23 cellular contexts compared by ENCODE assay signal in genomic region chr4:20283039-20283438, GRCh38. TPM values are rescaled to one million over a fixed set of nuclear protein-coding genes. Genes with fewer than 3 reads are reported as not detected.
"Had no signal": no experiment of that assay in that cellular context is flagged by ENCODE, and none has a peak within 500 bp of the region (broad histone marks: within the 10 kb centered on the region; RNA-seq: fewer than 3 reads in every experiment).

No MANE protein-coding gene starts in this region.

- H3K27ac ChIP-seq: coronary artery, gastroesophageal sphincter, heart left ventricle, spleen, thoracic aorta, upper lobe of right lung had no signal

- H3K4me1 Mint-ChIP-seq: activated naive CD4-positive, alpha-beta T cell treated with anti-CD3 and anti-CD28 coated beads, Interleukin-2, amount 10 ng/mL, durations not matched to agents 7 days and 5 days; activated naive CD8-positive, alpha-beta T cell treated with anti-CD3 and anti-CD28 coated beads, Interleukin-2, amount 50 U/mL, for 24 hours; stimulated activated naive B cell treated with anti-CD40 and anti-IgM and Interleukin-4, amounts not matched to agents 10 μg/mL and 1 μg/mL and 100 μg/mL, for 72 hours had no signal

- ATAC-seq: activated CD4-positive, CD25-positive, alpha-beta regulatory T cell treated with anti-CD3 and anti-CD28 coated beads, Interleukin-2, amount 50 U/mL, for 24 hours; activated naive CD8-positive, alpha-beta T cell treated with anti-CD3 and anti-CD28 coated beads, Interleukin-2, amount 50 U/mL, for 24 hours; esophagus mucosa; gastroesophageal sphincter; heart left ventricle; natural killer cell treated with Interleukin-12 subunit alpha and Interleukin-12 subunit beta and Interleukin-15 and Interleukin-18, amount 100 ng/mL, for 72 hours; stimulated activated naive B cell treated with anti-CD40 and anti-IgM and Interleukin-4, amounts not matched to agents 10 μg/mL and 1 μg/mL and 100 μg/mL, for 72 hours; upper lobe of right lung had no signal

- H3K27ac Mint-ChIP-seq: activated naive CD4-positive, alpha-beta T cell treated with anti-CD3 and anti-CD28 coated beads, Interleukin-2, amount 10 ng/mL, durations not matched to agents 7 days and 5 days; activated naive CD8-positive, alpha-beta T cell treated with anti-CD3 and anti-CD28 coated beads, Interleukin-2, amount 50 U/mL, for 24 hours; natural killer cell treated with Interleukin-12 subunit alpha and Interleukin-12 subunit beta and Interleukin-15 and Interleukin-18, amount 100 ng/mL, for 72 hours; stimulated activated naive B cell treated with anti-CD40 and anti-IgM and Interleukin-4, amounts not matched to agents 10 μg/mL and 1 μg/mL and 100 μg/mL, for 72 hours had no signal

- H3K4me3 Mint-ChIP-seq: activated naive CD4-positive, alpha-beta T cell treated with anti-CD3 and anti-CD28 coated beads, Interleukin-2, amount 10 ng/mL, durations not matched to agents 7 days and 5 days; activated naive CD8-positive, alpha-beta T cell treated with anti-CD3 and anti-CD28 coated beads, Interleukin-2, amount 50 U/mL, for 24 hours; natural killer cell treated with Interleukin-12 subunit alpha and Interleukin-12 subunit beta and Interleukin-15 and Interleukin-18, amount 100 ng/mL, for 72 hours; stimulated activated naive B cell treated with anti-CD40 and anti-IgM and Interleukin-4, amounts not matched to agents 10 μg/mL and 1 μg/mL and 100 μg/mL, for 72 hours had no signal

- H3K4me1 ChIP-seq: heart left ventricle, spleen, upper lobe of right lung had no signal

- H3K36me3 Mint-ChIP-seq: activated naive CD4-positive, alpha-beta T cell treated with anti-CD3 and anti-CD28 coated beads, Interleukin-2, amount 10 ng/mL, durations not matched to agents 7 days and 5 days; brain; natural killer cell treated with Interleukin-12 subunit alpha and Interleukin-12 subunit beta and Interleukin-15 and Interleukin-18, amount 100 ng/mL, for 72 hours; stimulated activated naive B cell treated with anti-CD40 and anti-IgM and Interleukin-4, amounts not matched to agents 10 μg/mL and 1 μg/mL and 100 μg/mL, for 72 hours had no signal

- H3K27me3 Mint-ChIP-seq: activated naive CD4-positive, alpha-beta T cell treated with anti-CD3 and anti-CD28 coated beads, Interleukin-2, amount 10 ng/mL, durations not matched to agents 7 days and 5 days; brain; natural killer cell treated with Interleukin-12 subunit alpha and Interleukin-12 subunit beta and Interleukin-15 and Interleukin-18, amount 100 ng/mL, for 72 hours; stimulated activated naive B cell treated with anti-CD40 and anti-IgM and Interleukin-4, amounts not matched to agents 10 μg/mL and 1 μg/mL and 100 μg/mL, for 72 hours had no signal

- DNase-seq: activated CD4-positive, alpha-beta T cell treated with anti-CD3 and anti-CD28 coated beads, Interleukin-2, amount 50 U/mL, for 1 hour; activated CD8-positive, alpha-beta memory T cell treated with anti-CD3 and anti-CD28 coated beads, Interleukin-2, amount 50 U/mL, for 4 hours; activated effector memory CD4-positive, alpha-beta T cell treated with Interleukin-2 at 50 U/mL for 16 hours; activated naive CD4-positive, alpha-beta T cell treated with anti-CD3 and anti-CD28 coated beads, Interleukin-2, amount 10 ng/mL, durations not matched to agents 7 days and 5 days; activated naive CD8-positive, alpha-beta T cell treated with anti-CD3 and anti-CD28 coated beads, Interleukin-2, amount 50 U/mL, for 24 hours; activated T-cell treated with anti-CD3 and anti-CD28 coated beads, Interleukin-2, amount 50 U/mL, for 48 hours; anterior cingulate cortex; central memory CD4-positive, alpha-beta T cell; heart left ventricle; mesenchymal stem cell; retina; spleen; stimulated activated naive B cell treated with anti-CD40 and anti-IgM and Interleukin-4, amounts not matched to agents 10 μg/mL and 1 μg/mL and 100 μg/mL, for 72 hours; T1000; upper lobe of right lung had no signal

- H3K27me3 ChIP-seq: gastroesophageal sphincter, heart left ventricle, spleen, upper lobe of right lung had no signal

- H3K9me3 ChIP-seq: gastroesophageal sphincter, heart left ventricle, spleen, thoracic aorta, upper lobe of right lung had no signal

- H3K36me3 ChIP-seq: gastroesophageal sphincter, heart left ventricle, spleen, thoracic aorta, upper lobe of right lung had no signal

- H3K4me3 ChIP-seq: coronary artery, gastroesophageal sphincter, heart left ventricle, spleen, thoracic aorta, upper lobe of right lung had no signal

- H3K9me3 Mint-ChIP-seq: activated naive CD4-positive, alpha-beta T cell treated with anti-CD3 and anti-CD28 coated beads, Interleukin-2, amount 10 ng/mL, durations not matched to agents 7 days and 5 days; activated naive CD8-positive, alpha-beta T cell treated with anti-CD3 and anti-CD28 coated beads, Interleukin-2, amount 50 U/mL, for 24 hours; brain had no signal

RNA-seq across cellular contexts. Expression of gene SLIT2, which starts 31.3 kb away (rescaled TPM):
- total RNA-seq: natural killer cell treated with Interleukin-12 subunit alpha and Interleukin-12 subunit beta and Interleukin-15 and Interleukin-18, amount 100 ng/mL, for 72 hours; T-helper 1 cell treated with Interleukin-12 subunit alpha and Interleukin-12 subunit beta and Interleukin-4 antibody, amounts not matched to agents 30 ng/mL and 1 ng/mL, for 36 hours had no signal
